ENCODE assay signal across 19 cellular contexts in the genomic region with DNA sequence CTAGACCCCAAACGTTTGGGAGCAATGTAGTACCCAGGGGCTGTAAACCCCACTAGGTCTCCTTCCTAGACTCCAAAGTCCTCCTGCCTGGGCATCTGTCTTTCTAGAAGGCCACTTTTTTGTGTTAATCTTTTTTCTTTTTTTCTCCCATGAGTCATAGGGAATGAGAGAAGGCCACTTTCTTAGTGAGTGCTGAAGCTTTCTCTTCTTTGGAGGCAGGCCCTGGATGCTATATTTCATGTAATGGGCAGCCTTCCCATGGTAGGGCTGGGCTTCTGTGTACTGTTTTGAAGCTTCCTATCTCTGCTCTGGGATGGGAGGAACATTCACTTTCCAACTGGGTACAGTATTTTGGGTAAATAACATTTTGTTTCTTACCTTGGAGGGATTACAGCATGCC. TPM values are rescaled to one million over a fixed set of nuclear protein-coding genes. Genes with fewer than 3 reads are reported as not detected.
"Had no signal": no experiment of that assay in that cellular context is flagged by ENCODE, and none has a peak within 500 bp of the region (broad histone marks: within the 10 kb centered on the region; RNA-seq: fewer than 3 reads in every experiment).

No MANE protein-coding gene starts in this region.

- H3K27me3 ChIP-seq: colonic mucosa, ovary, transverse colon, vagina had no signal

- H3K9me3 ChIP-seq: colonic mucosa, ovary, psoas muscle, transverse colon, vagina had no signal

- ATAC-seq: foreskin keratinocyte; left cardiac atrium; naive thymus-derived CD8-positive, alpha-beta T cell; right cardiac atrium had no signal

- H3K36me3 ChIP-seq: colonic mucosa, ovary, WERI-Rb-1 had no signal

- DNase-seq: activated CD4-positive, alpha-beta T cell treated with anti-CD3 and anti-CD28 coated beads for 1 hour; central memory CD4-positive, alpha-beta T cell; colonic mucosa; erythroblast; foreskin keratinocyte; glutamatergic neuron; hippocampal formation; left cardiac atrium; mesendoderm; naive thymus-derived CD8-positive, alpha-beta T cell; ovary; psoas muscle; right cardiac atrium; transverse colon; WERI-Rb-1 had no signal

- H3K4me3 ChIP-seq: colonic mucosa, ovary, psoas muscle, skin epidermis, transverse colon, vagina had no signal

- H3K4me1 ChIP-seq: colonic mucosa, foreskin keratinocyte, vagina had no signal

- H3K27ac ChIP-seq: colonic mucosa, foreskin keratinocyte, ovary, psoas muscle, skin epidermis, transverse colon, vagina, WERI-Rb-1 had no signal

RNA-seq across cellular contexts. Expression of gene RTP2, which starts 15.2 kb away (rescaled TPM):
- total RNA-seq: activated CD8-positive, alpha-beta memory T cell treated with anti-CD3 and anti-CD28 coated beads for 36 hours; colonic mucosa; foreskin keratinocyte; left cardiac atrium; lower leg skin; naive thymus-derived CD8-positive, alpha-beta T cell; ovary; right cardiac atrium; transverse colon; vagina had no signal
- polyA plus RNA-seq: foreskin keratinocyte; naive thymus-derived CD8-positive, alpha-beta T cell; ovary; right cardiac atrium had no signal

RNA-seq across cellular contexts. Expression of gene SST, which starts 47.4 kb away (rescaled TPM):
- total RNA-seq: activated CD8-positive, alpha-beta memory T cell treated with anti-CD3 and anti-CD28 coated beads for 36 hours; foreskin keratinocyte; left cardiac atrium; lower leg skin; naive thymus-derived CD8-positive, alpha-beta T cell; psoas muscle had no signal
- polyA plus RNA-seq: foreskin keratinocyte; naive thymus-derived CD8-positive, alpha-beta T cell had no signal
